Comparison of ENCODE assay signal across 9 cellular contexts in genomic region chr7:104883248-104883717, GRCh38.
DNase-seq lines count a peak whose midpoint lies in the region; ATAC-seq and TF ChIP-seq lines count a peak whose summit lies in the region.
"Had no signal": no experiment of that assay in that cellular context is flagged by ENCODE, and none has a peak within 500 bp of the region (broad histone marks: within the 10 kb centered on the region; RNA-seq: fewer than 3 reads in every experiment).

No MANE protein-coding gene starts in this region.

- H3K27me3 ChIP-seq in GM23248 (replicated peaks; ENCODE audit: insufficient read depth) = peaks cover 36% of the 10 kb centered on the region
- no peaks in the 10 kb centered on the region for H3K27me3 ChIP-seq in brain microvascular endothelial cell (replicated peaks)
- H3K27me3 ChIP-seq: ovary had no signal

- H3K79me2 ChIP-seq in GM23248 (ENCODE audit: insufficient read depth) = no peaks in the 10 kb centered on the region

- TF ChIP-seq CTCF in WTC11 (IDR thresholded peaks at IDR 0.05) (no peak), mucosa of descending colon (IDR thresholded peaks at IDR 0.05) (no peak), brain microvascular endothelial cell (IDR thresholded peaks at IDR 0.05; ENCODE audit: low read depth, low read length, missing control alignments) (no peak)

- H3K4me3 ChIP-seq in GM23248 (no peak overlapping the region), mucosa of descending colon (no peak overlapping the region), brain microvascular endothelial cell (ENCODE audit: low read depth, low read length) (no peak overlapping the region)
- H3K4me3 ChIP-seq: ovary had no signal

- peaks cover 29% of the 10 kb centered on the region for H3K9me3 Mint-ChIP-seq in WTC11
- no peaks in the 10 kb centered on the region for H3K9me3 Mint-ChIP-seq in activated T-helper 17 cell treated with anti-CD3 and anti-CD28 coated beads, Interleukin-2, amount 50 U/mL, for 72 hours

- H3K4me3 Mint-ChIP-seq in WTC11 = no peak overlapping the region
- no peak overlapping the region for H3K4me3 Mint-ChIP-seq in activated T-helper 17 cell treated with anti-CD3 and anti-CD28 coated beads, Interleukin-2, amount 50 U/mL, for 72 hours

- peak; percentile 6 for DNase-seq in EH (ENCODE audit: low read depth)
- peak; percentile 28 for DNase-seq in GM23248
- no peak for DNase-seq in WTC11 (ENCODE audit: low spot score)
- DNase-seq in mucosa of descending colon = no peak
- DNase-seq in A172 (ENCODE audit: low spot score) = no peak
- no peak for DNase-seq in brain microvascular endothelial cell

- no peaks in the 10 kb centered on the region; the same call in 1 of the 2 replicates for H3K36me3 Mint-ChIP-seq in WTC11
- no peaks in the 10 kb centered on the region for H3K36me3 Mint-ChIP-seq in activated T-helper 17 cell treated with anti-CD3 and anti-CD28 coated beads, Interleukin-2, amount 50 U/mL, for 72 hours (ENCODE audit: low read depth)

- H3K36me3 ChIP-seq in GM23248 (ENCODE audit: low read depth) = no peaks in the 10 kb centered on the region
- no peaks in the 10 kb centered on the region for H3K36me3 ChIP-seq in mucosa of descending colon (ENCODE audit: low read depth)
- no peaks in the 10 kb centered on the region for H3K36me3 ChIP-seq in brain microvascular endothelial cell (replicated peaks)
- H3K36me3 ChIP-seq: ovary had no signal

- no peaks in the 10 kb centered on the region for H3K9me2 ChIP-seq in GM23248 (ENCODE audit: insufficient read depth)

- in situ Hi-C loops in GM23248 (cut with MboI) (no loop called here), brain microvascular endothelial cell (cut with HindIII; ENCODE audit: low pct_ligation_motif_present, low sequenced_read_pairs) (no loop called here)

- H3K4me1 ChIP-seq in GM23248 (ENCODE audit: insufficient read depth) (no peaks in the 10 kb centered on the region), mucosa of descending colon (ENCODE audit: low read depth) (peaks cover 8% of the 10 kb centered on the region)

- H3K9ac ChIP-seq in GM23248 = no peak overlapping the region

- no peak overlapping the region for H3K4me2 ChIP-seq in GM23248 (ENCODE audit: unreplicated experiment)

- POLR2A ChIA-PET in WTC11 (lab: Charles Lee) = interaction anchor here (1.3 kb wide), 1 partner anchor 38 kb away, joined by 3 read pairs; no protein-coding TSS in a partner anchor

- H3K27ac ChIP-seq in GM23248 = no peak overlapping the region
- H3K27ac ChIP-seq in brain microvascular endothelial cell = no peak overlapping the region
- H3K27ac ChIP-seq: ovary had no signal

- intact Hi-C loops in mucosa of descending colon (cut with DNase I, micrococcal nuclease) = no loop called here

- 12% methylated on average over 6 of the region's 6 CpGs for whole genome bisulfite sequencing in GM23248 (ENCODE audit: low coverage in 1 of 2, low lambda C conversion rate in 2 of 2, missing lambda C conversion rate in 2 of 2), 2 experiments

- ATAC-seq in WTC11 (peak; percentile 66), mucosa of descending colon (peak; percentile 1), HG03108 (IDR thresholded peaks at IDR 0.05; ENCODE audit: unreplicated experiment) (no peak)
- ATAC-seq in activated T-helper 17 cell treated with anti-CD3 and anti-CD28 coated beads, Interleukin-2, amount 50 U/mL, for 72 hours (replicated peaks) = no peak

- H3K27me3 Mint-ChIP-seq in WTC11 (ENCODE audit: low read depth) = peaks cover 14% of the 10 kb centered on the region; the same call in 1 of the 2 replicates
- no peaks in the 10 kb centered on the region for H3K27me3 Mint-ChIP-seq in activated T-helper 17 cell treated with anti-CD3 and anti-CD28 coated beads, Interleukin-2, amount 50 U/mL, for 72 hours

- 0 out of 2 replicates have a peak overlapping the region, but pooled peaks have one; percentile 9 for H2AFZ ChIP-seq in GM23248

- CTCF ChIA-PET in WTC11 (lab: Charles Lee) = interaction anchor here (0.6 to 3.0 kb wide), 56 partner anchors 9 to 706 kb away, joined by 3 to 97 read pairs (median 4); partner anchors contain the start of gene RINT1

- H3K9me3 ChIP-seq in GM23248 (ENCODE audit: low read depth) (no peaks in the 10 kb centered on the region), mucosa of descending colon (peaks cover 4% of the 10 kb centered on the region)
- H3K9me3 ChIP-seq: ovary had no signal

- peaks cover 8% of the 10 kb centered on the region for H3K4me1 Mint-ChIP-seq in WTC11
- peaks cover 7% of the 10 kb centered on the region for H3K4me1 Mint-ChIP-seq in activated T-helper 17 cell treated with anti-CD3 and anti-CD28 coated beads, Interleukin-2, amount 50 U/mL, for 72 hours

- no peaks in the 10 kb centered on the region for H3F3A ChIP-seq in GM23248 (ENCODE audit: insufficient read depth)

- H4K20me1 ChIP-seq in GM23248 (ENCODE audit: insufficient read depth) = no peaks in the 10 kb centered on the region

- H3K27ac Mint-ChIP-seq in WTC11 = no peak overlapping the region
- H3K27ac Mint-ChIP-seq in activated T-helper 17 cell treated with anti-CD3 and anti-CD28 coated beads, Interleukin-2, amount 50 U/mL, for 72 hours = no peak overlapping the region

TF ChIP-seq in WTC11, 78 proteins besides CTCF, POLR2A, EP300 and RAD21:
- TF ChIP-seq ETV6 (CRISPR knock-in tag; IDR thresholded peaks at IDR 0.05) (no peak), ZNF219 (CRISPR knock-in tag; IDR thresholded peaks at IDR 0.05; ENCODE audit: borderline replicate concordance) (no peak), ZNF416 (CRISPR knock-in tag; IDR thresholded peaks at IDR 0.05) (no peak), ESRRA (CRISPR knock-in tag; IDR thresholded peaks at IDR 0.05; ENCODE audit: borderline replicate concordance) (no peak), FOXJ3 (CRISPR knock-in tag; IDR thresholded peaks at IDR 0.05; ENCODE audit: borderline replicate concordance) (no peak)

Comparison
In these comparisons a context has a peak if more than half of its experiments do, and no peak if none do; other contexts are left out.
1. DNase-seq: peak in EH (single experiment) and GM23248 (single experiment); none in WTC11 (single experiment), mucosa of descending colon (0 of 3), A172 (single experiment) and brain microvascular endothelial cell (single experiment).
2. ATAC-seq: peak in WTC11 (single experiment) and mucosa of descending colon (single experiment); none in activated T-helper 17 cell treated with anti-CD3 and anti-CD28 coated beads, Interleukin-2, amount 50 U/mL, for 72 hours (single experiment) and HG03108 (single experiment).